Comparison of ENCODE assay signal across 8 cellular contexts in genomic region chr12:57546438-57547365, GRCh38. TPM values are rescaled to one million over a fixed set of nuclear protein-coding genes. Genes with fewer than 3 reads are reported as not detected.
DNase-seq lines count a peak whose midpoint lies in the region; ATAC-seq and TF ChIP-seq lines count a peak whose summit lies in the region.

DCTN2 (minus strand) TSS chr12:57547192; CDS start chr12:57547063, 129 bp downstream.

- H3K27me3 Mint-ChIP-seq in progenitor cell of endocrine pancreas, result peaks cover 44% of the 10 kb centered on the region

- peak within 1 kb of the TSS; percentile 96 for H3K27ac Mint-ChIP-seq in progenitor cell of endocrine pancreas

- ATAC-seq in HG02870 (IDR thresholded peaks at IDR 0.05; ENCODE audit: unreplicated experiment) (peak; percentile 99), left cardiac atrium (peak; percentile 98 to 100)

- DNase-seq in GM13976 (ENCODE audit: low spot score), result peak; percentile 98
- DNase-seq in NCI-H146 treated with DMSO at 0.1 percent for 48 hours (lab: John Stamatoyannopoulos, UW; ENCODE audit: unreplicated experiment), result peak; percentile 94
- DNase-seq in amniotic epithelial cell (ENCODE audit: low read depth), result peak; percentile 94
- peak; percentile 96 for DNase-seq in left cardiac atrium
- DNase-seq in progenitor cell of endocrine pancreas (ENCODE audit: low spot score, unreplicated experiment), result peak; percentile 88
- peak; percentile 97 for DNase-seq in ureter (ENCODE audit: low spot score)

- H3K36me3 Mint-ChIP-seq in progenitor cell of endocrine pancreas (ENCODE audit: insufficient read depth), result no peaks in the 10 kb centered on the region

- in situ Hi-C loops in GM13976 (cut with MboI; ENCODE audit: low sequenced_read_pairs, unreplicated experiment), result no loop called here

- TF ChIP-seq CTCF in GM13976 (IDR thresholded peaks at IDR 0.05; ENCODE audit: borderline replicate concordance, control extremely low read depth, extremely low read depth, insufficient read depth, missing control alignments) (no peak), progenitor cell of endocrine pancreas (IDR thresholded peaks at IDR 0.05; ENCODE audit: unreplicated experiment) (peak; percentile 6)

- H3K4me1 Mint-ChIP-seq in progenitor cell of endocrine pancreas (ENCODE audit: low read depth), result peaks cover 18% of the 10 kb centered on the region

- peak within 1 kb of the TSS; percentile 92 for H3K4me3 Mint-ChIP-seq in progenitor cell of endocrine pancreas (ENCODE audit: low read depth)

- no peaks in the 10 kb centered on the region for H3K9me3 Mint-ChIP-seq in progenitor cell of endocrine pancreas (ENCODE audit: low read depth)

- intact Hi-C loops in T-helper 1 cell treated with Interleukin-12 subunit alpha and Interleukin-12 subunit beta and Interleukin-4 antibody, amounts not matched to agents 30 ng/mL and 1 ng/mL, for 36 hours (cut with micrococcal nuclease), result loop anchor here (1.0 kb wide), 10 partner anchors 26 to 266 kb away; partner anchors contain the start of genes CDK4, DDIT3, GLI1 and PIP4K2C
- intact Hi-C loops in left cardiac atrium (cut with DNase I), result no loop called here

RNA-seq across cellular contexts. Expression of gene DCTN2, which starts in this region (rescaled TPM):
- 88.6 and 89.2 TPM in 2 replicates for total RNA-seq in T-helper 1 cell treated with Interleukin-12 subunit alpha and Interleukin-12 subunit beta and Interleukin-4 antibody, amounts not matched to agents 30 ng/mL and 1 ng/mL, for 36 hours
- total RNA-seq in left cardiac atrium (10 to 100 TPM; 80.5 to 96.7 TPM), progenitor cell of endocrine pancreas (144 and 153 TPM in 2 replicates), ureter (104 TPM)

Comparison
In these comparisons a context has a peak if more than half of its experiments do, and no peak if none do; other contexts are left out.
1. Peak in every context shown above with its lines: DNase-seq and ATAC-seq.